Comparison of ENCODE assay signal across 21 cellular contexts in the genomic region with DNA sequence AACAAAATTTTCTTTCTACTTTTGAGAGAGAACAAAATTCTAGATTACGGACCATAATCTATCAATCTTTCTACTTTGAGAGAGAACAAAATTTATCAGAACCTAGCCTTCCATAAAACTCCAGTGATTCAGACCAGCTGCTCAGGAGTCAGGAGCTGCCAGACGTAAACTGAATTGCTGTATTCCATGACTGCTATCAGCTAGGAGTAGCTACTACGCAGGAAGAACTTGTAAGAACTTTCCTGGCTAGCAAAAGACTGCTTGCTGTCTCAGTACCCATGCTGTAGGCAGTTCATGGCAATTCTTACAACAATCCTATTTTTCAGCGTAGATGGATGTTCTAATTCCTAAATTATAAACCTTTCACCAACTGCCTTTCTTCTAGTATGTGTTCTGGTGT.
"Had no signal": no experiment of that assay in that cellular context is flagged by ENCODE, and none has a peak within 500 bp of the region (broad histone marks: within the 10 kb centered on the region; RNA-seq: fewer than 3 reads in every experiment).

No MANE protein-coding gene starts in this region.

- ATAC-seq: SK-N-SH treated with all-trans-retinoic acid at 6 μM for 48 hours; stimulated activated naive CD8-positive, alpha-beta T cell treated with anti-CD3 and anti-CD28 coated beads, Interleukin-15, Interleukin-2, amounts not matched to agents 100 U/mL and 50 U/mL, for 24 hours had no signal

- H3K27me3 ChIP-seq: adrenal gland, breast epithelium, tibial nerve, uterus had no signal

- H3K9me3 ChIP-seq: adrenal gland, breast epithelium, tibial nerve, uterus had no signal

- H3K27me3 Mint-ChIP-seq: activated naive CD4-positive, alpha-beta T cell treated with anti-CD3 and anti-CD28 coated beads, Interleukin-2, amount 50 U/mL, for 24 hours; memory B cell had no signal

- H3K36me3 ChIP-seq: adrenal gland, breast epithelium, tibial nerve, uterus had no signal

- H3K4me3 ChIP-seq: adrenal gland, breast epithelium, coronary artery, tibial nerve, uterus had no signal

- H3K27ac ChIP-seq: adrenal gland, breast epithelium, coronary artery, epithelial cell of prostate, uterus had no signal

- H3K9me3 Mint-ChIP-seq: activated naive CD4-positive, alpha-beta T cell treated with anti-CD3 and anti-CD28 coated beads, Interleukin-2, amount 50 U/mL, for 24 hours; memory B cell; T-helper 2 cell treated with Interferon-gamma antibody and Interleukin-4, amounts not matched to agents 5 μg/mL and 100 μg/mL, for 36 hours had no signal

- H3K4me3 Mint-ChIP-seq: activated naive CD4-positive, alpha-beta T cell treated with anti-CD3 and anti-CD28 coated beads, Interleukin-2, amount 50 U/mL, for 24 hours; memory B cell; T-helper 2 cell treated with Interferon-gamma antibody and Interleukin-4, amounts not matched to agents 5 μg/mL and 100 μg/mL, for 36 hours had no signal

- H3K27ac Mint-ChIP-seq: activated naive CD4-positive, alpha-beta T cell treated with anti-CD3 and anti-CD28 coated beads, Interleukin-2, amount 50 U/mL, for 24 hours; memory B cell; T-helper 2 cell treated with Interferon-gamma antibody and Interleukin-4, amounts not matched to agents 5 μg/mL and 100 μg/mL, for 36 hours had no signal

- DNase-seq: activated gamma-delta T cell treated with Interleukin-2 at 50 U/mL for 16 hours; activated T-cell treated with anti-CD3 and anti-CD28 coated beads, Interleukin-2, amount 50 U/mL, for 1 hour; adrenal gland; cerebellar nuclear complex; foreskin melanocyte; glutamatergic neuron; hippocampal formation; occipital lobe; retina; stimulated activated CD4-positive, alpha-beta T cell treated with anti-CD3 and anti-CD28 coated beads, Interleukin-4, amount 100 ng/mL, for 24 hours; stimulated activated naive CD8-positive, alpha-beta T cell treated with anti-CD3 and anti-CD28 coated beads, Interleukin-15, Interleukin-2, amounts not matched to agents 100 U/mL and 50 U/mL, for 24 hours; substantia nigra; uterus had no signal
